10 cellular contexts compared by ENCODE assay signal in the genomic region with DNA sequence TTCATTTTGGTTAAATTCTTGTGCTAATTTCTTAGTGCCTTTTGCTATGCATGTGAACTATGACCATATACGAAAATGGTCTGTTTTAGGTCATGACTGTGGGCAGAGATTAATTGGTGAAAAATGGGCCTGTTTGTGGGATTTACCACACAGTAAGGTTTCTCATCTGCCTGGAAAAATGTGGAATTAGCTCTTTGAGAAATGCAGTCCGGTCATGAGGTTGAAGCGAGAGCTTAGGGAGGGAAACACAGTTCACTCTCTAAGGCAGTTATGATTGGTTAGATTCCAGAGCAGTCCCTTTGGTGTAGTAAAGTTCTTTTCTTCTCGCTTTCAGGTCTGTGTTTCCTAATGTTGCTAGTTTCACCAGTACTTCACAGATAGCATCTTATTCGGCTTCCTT. TPM values are rescaled to one million over a fixed set of nuclear protein-coding genes. Genes with fewer than 3 reads are reported as not detected.
DNase-seq lines count a peak whose midpoint lies in the region; ATAC-seq and TF ChIP-seq lines count a peak whose summit lies in the region.
"Had no signal": no experiment of that assay in that cellular context is flagged by ENCODE, and none has a peak within 500 bp of the region (broad histone marks: within the 10 kb centered on the region; RNA-seq: fewer than 3 reads in every experiment).

No MANE protein-coding gene starts in this region.

- ATAC-seq in DND-41 (ENCODE audit: insufficient read depth, low read depth): no peak
- no peak for ATAC-seq in psoas muscle
- no peak for ATAC-seq in GM21529 (IDR thresholded peaks at IDR 0.05; ENCODE audit: unreplicated experiment)
- ATAC-seq in GM21423 (IDR thresholded peaks at IDR 0.05; ENCODE audit: unreplicated experiment): no peak

- H3K4me3 ChIP-seq in DND-41 (ENCODE audit: low read depth in 1 of 2, low read length in 2 of 2): peak overlapping the region; percentile 53 to 83; a peak in 3 of 4 replicates
- peak overlapping the region in 36 of 59 donors; percentile 2 to 92 (median 82) for H3K4me3 ChIP-seq in dorsolateral prefrontal cortex
- peak overlapping the region; percentile 98 for H3K4me3 ChIP-seq in neural progenitor cell
- no peak overlapping the region for H3K4me3 ChIP-seq in psoas muscle

- peaks cover 81% of the 10 kb centered on the region for H3K4me1 ChIP-seq in DND-41 (ENCODE audit: insufficient read depth, low read length)
- H3K4me1 ChIP-seq in neural progenitor cell: peaks cover 20% of the 10 kb centered on the region
- peaks cover 3% of the 10 kb centered on the region for H3K4me1 ChIP-seq in psoas muscle

- TF ChIP-seq CTCF in DND-41 (IDR thresholded peaks at IDR 0.05; ENCODE audit: borderline replicate concordance, extremely low read depth, low read length, poor library complexity, severe bottlenecking) (no peak), dorsolateral prefrontal cortex (IDR thresholded peaks at IDR 0.05 in 54 of 56, conservative IDR thresholded peaks at IDR 0.05 in 2 of 56; ENCODE audit: low read depth in 1 of 56, partially characterized antibody in 56 of 56) (no peak), neural progenitor cell (IDR thresholded peaks at IDR 0.05) (no peak), psoas muscle (IDR thresholded peaks at IDR 0.05) (no peak)

- peak overlapping the region; percentile 78 for H3K27ac ChIP-seq in DND-41 (ENCODE audit: low read length)
- peak overlapping the region in 1 of 59 donors; percentile 11 for H3K27ac ChIP-seq in dorsolateral prefrontal cortex
- H3K27ac ChIP-seq in neural progenitor cell: no peak overlapping the region
- H3K27ac ChIP-seq in psoas muscle: no peak overlapping the region

- H3K27ac Mint-ChIP-seq in neural progenitor cell: no peak overlapping the region

- H3K4me2 ChIP-seq in DND-41 (ENCODE audit: insufficient read depth, low read length) (peak overlapping the region; percentile 75), neural progenitor cell (peak overlapping the region; percentile 94)

- intact Hi-C loops in dorsolateral prefrontal cortex (cut with DNase I): loop anchor here (5.0 to 10.0 kb wide), 3 partner anchors 98 to 252 kb away; a partner anchor contains a TSS
- intact Hi-C loops in psoas muscle (cut with DNase I): loop anchor here in 1 of 2 donors (10.0 kb wide), 1 partner anchor 118 kb away; a partner anchor contains a TSS

- H3K9me3 Mint-ChIP-seq in neural progenitor cell: no peaks in the 10 kb centered on the region

- peak overlapping the region; percentile 82 for H3K4me3 Mint-ChIP-seq in neural progenitor cell

- H4K20me1 ChIP-seq in DND-41 (ENCODE audit: insufficient read depth, low read length): peaks cover 14% of the 10 kb centered on the region; the same call in 1 of the 2 replicates
- peaks cover 20% of the 10 kb centered on the region for H4K20me1 ChIP-seq in neural progenitor cell (ENCODE audit: low read depth)

- peaks cover 3% of the 10 kb centered on the region for H3K27me3 Mint-ChIP-seq in neural progenitor cell (ENCODE audit: insufficient read depth, low read depth)

- H3K36me3 ChIP-seq in DND-41 (ENCODE audit: insufficient read depth, low read length): no peaks in the 10 kb centered on the region; the same call in 1 of the 2 replicates
- no peaks in the 10 kb centered on the region for H3K36me3 ChIP-seq in neural progenitor cell
- no peaks in the 10 kb centered on the region for H3K36me3 ChIP-seq in psoas muscle (ENCODE audit: insufficient read depth in 1 of 2, low read depth in 1 of 2)
- H3K36me3 ChIP-seq: ascending aorta had no signal

- H3K4me1 Mint-ChIP-seq in neural progenitor cell: peaks cover 18% of the 10 kb centered on the region

- H3F3A ChIP-seq in neural progenitor cell (ENCODE audit: low read depth): peaks cover 16% of the 10 kb centered on the region

- H2AFZ ChIP-seq in DND-41 (ENCODE audit: low read depth, low read length) (0 out of 2 replicates have a peak overlapping the region, but pooled peaks have one; percentile 7), neural progenitor cell (replicated peaks) (no peak overlapping the region)

- H3K79me2 ChIP-seq in DND-41 (ENCODE audit: insufficient read depth, low read length) (peaks cover 82% of the 10 kb centered on the region), neural progenitor cell (ENCODE audit: low read depth) (peaks cover 23% of the 10 kb centered on the region)

- DNase-seq in DND-41 (no peak), MV-4-11 (lab: John Stamatoyannopoulos, UW) (peak; percentile 46), dorsolateral prefrontal cortex (no peak), neural progenitor cell (ENCODE audit: low spot score) (no peak), psoas muscle (no peak), NCI-H526 (lab: John Stamatoyannopoulos, UW) (no peak)
- DNase-seq: NK-92 treated with Interleukin-12 subunit alpha and Interleukin-12 subunit beta, amount 100 ng/mL, for 24 hours had no signal

- H3K9ac ChIP-seq in DND-41 (ENCODE audit: low read depth, low read length) (peak overlapping the region; percentile 95), neural progenitor cell (no peak overlapping the region)

- no peaks in the 10 kb centered on the region for H3K27me3 ChIP-seq in DND-41 (ENCODE audit: insufficient read depth, low read length, poor library complexity)
- peaks cover 0 to 31% (median 0%) of the 10 kb centered on the region in 45 donors for H3K27me3 ChIP-seq in dorsolateral prefrontal cortex
- H3K27me3 ChIP-seq in neural progenitor cell: peaks cover 46% of the 10 kb centered on the region
- peaks cover 0 to 22% (median 0%) of the 10 kb centered on the region in 3 donors for H3K27me3 ChIP-seq in psoas muscle (ENCODE audit: insufficient read depth in 3 of 3, low read length in 2 of 3)
- H3K27me3 ChIP-seq: ascending aorta had no signal

- no peaks in the 10 kb centered on the region for H3K9me3 ChIP-seq in DND-41 (ENCODE audit: insufficient read depth, low read length, severe bottlenecking)
- H3K9me3 ChIP-seq in neural progenitor cell (ENCODE audit: low read depth): no peaks in the 10 kb centered on the region
- no peaks in the 10 kb centered on the region for H3K9me3 ChIP-seq in psoas muscle
- H3K9me3 ChIP-seq: ascending aorta had no signal

- 92 to 96% (median 94%) methylated on average over 5 of the region's 5 CpGs for WGBS in psoas muscle, 3 donors

- no peaks in the 10 kb centered on the region for H3K36me3 Mint-ChIP-seq in neural progenitor cell

RNA-seq across cellular contexts. Expression of a gene that starts 1.2 kb away (rescaled TPM):
- total RNA-seq in dorsolateral prefrontal cortex (10 to 100 TPM in 114 of 120 experiments, 1 to 10 TPM in 6; 7.7 to 24.9 (median 14.6) TPM), neural progenitor cell (ENCODE audit: low replicate concordance) (14.3 and 15.9 TPM in 2 replicates), psoas muscle (under 1 TPM; 0.26 to 0.59 (median 0.33) TPM)
- under 1 TPM; 0.11 to 0.40 (median 0.18) TPM for polyA plus RNA-seq in psoas muscle
